ENCODE assay signal across 30 cellular contexts in the genomic region with DNA sequence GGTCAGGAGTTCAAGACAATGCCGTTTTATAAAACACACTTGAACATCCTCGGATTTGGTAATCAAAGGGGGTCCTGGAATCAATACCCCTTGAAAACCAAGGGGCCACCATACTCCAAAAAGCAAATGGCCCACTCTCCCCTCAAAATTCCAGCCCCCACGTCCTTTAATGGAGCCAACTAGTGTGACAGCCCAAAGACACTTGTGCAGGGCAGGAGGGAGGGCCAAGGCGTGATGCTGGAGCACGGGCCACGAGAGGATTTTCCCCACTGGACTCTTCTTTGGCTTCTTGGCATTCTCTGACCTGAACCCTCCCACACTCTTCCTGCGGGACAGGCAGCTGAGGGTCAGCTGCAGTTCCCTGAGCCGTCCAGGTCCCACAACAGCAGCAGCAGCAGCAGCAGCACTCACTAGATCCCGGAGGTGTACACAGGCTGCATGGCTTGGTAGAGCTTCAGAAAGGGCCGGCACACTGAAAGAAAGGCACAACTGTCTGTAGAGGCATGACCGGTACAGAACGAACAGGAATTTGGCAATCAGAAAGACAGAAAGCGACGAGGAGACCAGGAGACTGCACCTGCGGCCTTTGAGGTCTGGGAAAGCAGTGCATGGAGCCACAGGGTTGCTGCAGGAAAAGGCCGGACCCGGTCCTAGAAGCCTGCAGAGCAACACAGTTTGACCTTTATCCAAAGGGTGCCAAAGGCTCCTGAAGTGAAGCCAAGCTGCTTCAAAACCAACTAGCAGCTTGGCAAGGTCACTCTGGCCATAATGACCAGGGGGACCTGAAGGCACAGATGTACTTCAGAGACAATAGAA.
"Had no signal": no experiment of that assay in that cellular context is flagged by ENCODE, and none has a peak within 500 bp of the region (broad histone marks: within the 10 kb centered on the region; RNA-seq: fewer than 3 reads in every experiment).

No MANE protein-coding gene starts in this region.

- H3K27ac ChIP-seq: brain microvascular endothelial cell, epithelial cell of prostate, esophagus squamous epithelium, heart right ventricle, left lung, thoracic aorta, uterus, VCaP had no signal

- H3K27ac Mint-ChIP-seq: activated T-cell treated with anti-CD3 and anti-CD28 coated beads, Interleukin-2, amount 50 U/mL, for 24 hours; activated T-helper 17 cell treated with anti-CD3 and anti-CD28 coated beads, Interleukin-2, amount 50 U/mL, for 72 hours; naive thymus-derived CD4-positive, alpha-beta T cell; stimulated activated effector memory CD8-positive, alpha-beta T cell treated with anti-CD3 and anti-CD28 coated beads, Interleukin-12 subunit alpha, Interleukin-12 subunit beta, amount 100 ng/mL, for 72 hours; stimulated activated naive CD8-positive, alpha-beta T cell treated with anti-CD3 and anti-CD28 coated beads, Interleukin-15, Interleukin-2, amounts not matched to agents 100 ng/mL and 50 ng/mL, for 24 hours had no signal

- H3K9me3 Mint-ChIP-seq: activated T-cell treated with anti-CD3 and anti-CD28 coated beads, Interleukin-2, amount 50 U/mL, for 24 hours; activated T-helper 17 cell treated with anti-CD3 and anti-CD28 coated beads, Interleukin-2, amount 50 U/mL, for 72 hours; neural crest cell; stimulated activated effector memory CD8-positive, alpha-beta T cell treated with anti-CD3 and anti-CD28 coated beads, Interleukin-12 subunit alpha, Interleukin-12 subunit beta, amount 100 ng/mL, for 72 hours; stimulated activated naive CD8-positive, alpha-beta T cell treated with anti-CD3 and anti-CD28 coated beads, Interleukin-15, Interleukin-2, amounts not matched to agents 100 ng/mL and 50 ng/mL, for 24 hours had no signal

- H3K4me1 Mint-ChIP-seq: activated T-helper 17 cell treated with anti-CD3 and anti-CD28 coated beads, Interleukin-2, amount 50 U/mL, for 72 hours; naive thymus-derived CD4-positive, alpha-beta T cell; stimulated activated effector memory CD8-positive, alpha-beta T cell treated with anti-CD3 and anti-CD28 coated beads, Interleukin-12 subunit alpha, Interleukin-12 subunit beta, amount 100 ng/mL, for 72 hours had no signal

- H3K4me3 Mint-ChIP-seq: activated T-cell treated with anti-CD3 and anti-CD28 coated beads, Interleukin-2, amount 50 U/mL, for 24 hours; activated T-helper 17 cell treated with anti-CD3 and anti-CD28 coated beads, Interleukin-2, amount 50 U/mL, for 72 hours; naive thymus-derived CD4-positive, alpha-beta T cell; neural crest cell; stimulated activated effector memory CD8-positive, alpha-beta T cell treated with anti-CD3 and anti-CD28 coated beads, Interleukin-12 subunit alpha, Interleukin-12 subunit beta, amount 100 ng/mL, for 72 hours; stimulated activated naive CD8-positive, alpha-beta T cell treated with anti-CD3 and anti-CD28 coated beads, Interleukin-15, Interleukin-2, amounts not matched to agents 100 ng/mL and 50 ng/mL, for 24 hours had no signal

- H3K4me3 ChIP-seq: esophagus squamous epithelium, heart right ventricle, left lung, thoracic aorta, uterus had no signal

- H3K4me1 ChIP-seq: left lung, uterus had no signal

- ATAC-seq: activated T-helper 17 cell treated with anti-CD3 and anti-CD28 coated beads, Interleukin-2, amount 50 U/mL, for 72 hours; left lung; naive thymus-derived CD4-positive, alpha-beta T cell; stimulated activated effector memory CD8-positive, alpha-beta T cell treated with anti-CD3 and anti-CD28 coated beads, Interleukin-12 subunit alpha, Interleukin-12 subunit beta, amount 100 ng/mL, for 72 hours had no signal

- H3K36me3 Mint-ChIP-seq: naive thymus-derived CD4-positive, alpha-beta T cell; stimulated activated effector memory CD8-positive, alpha-beta T cell treated with anti-CD3 and anti-CD28 coated beads, Interleukin-12 subunit alpha, Interleukin-12 subunit beta, amount 100 ng/mL, for 72 hours had no signal

- H3K36me3 ChIP-seq: uterus had no signal

- H3K27me3 ChIP-seq: brain microvascular endothelial cell, esophagus squamous epithelium, heart right ventricle, left lung, uterus had no signal

- FAIRE-seq: astrocyte, endometrium had no signal

- DNase-seq: activated CD4-positive, alpha-beta T cell treated with anti-CD3 and anti-CD28 coated beads for 48 hours; activated CD4-positive, alpha-beta T cell treated with anti-CD3 and anti-CD28 coated beads, Interleukin-2, amount 50 U/mL, for 48 hours; activated CD8-positive, alpha-beta memory T cell treated with anti-CD3 and anti-CD28 coated beads, Interleukin-2, amount 50 U/mL, for 4 hours; activated gamma-delta T cell treated with Interleukin-2 at 50 U/mL for 16 hours; activated naive CD4-positive, alpha-beta T cell treated with anti-CD3 and anti-CD28 coated beads, Interleukin-2, amount 50 U/mL, for 16 hours; activated T-cell treated with anti-CD3 and anti-CD28 coated beads, Interleukin-2, amount 50 U/mL, for 24 hours; amniotic stem cell; brain microvascular endothelial cell; caudate nucleus; dermis blood vessel endothelial cell; effector CD4-positive, alpha-beta T cell; esophagus squamous epithelium; foreskin melanocyte; heart right ventricle; kidney glomerular epithelial cell; left lung; midbrain; naive thymus-derived CD4-positive, alpha-beta T cell; stimulated activated CD4-positive, alpha-beta T cell treated with anti-CD3 and anti-CD28 coated beads, Interleukin-4, amount 100 ng/mL, for 1 hour; trophoblast cell had no signal

- H3K27me3 Mint-ChIP-seq: activated T-cell treated with anti-CD3 and anti-CD28 coated beads, Interleukin-2, amount 50 U/mL, for 24 hours; activated T-helper 17 cell treated with anti-CD3 and anti-CD28 coated beads, Interleukin-2, amount 50 U/mL, for 72 hours; naive thymus-derived CD4-positive, alpha-beta T cell; stimulated activated naive CD8-positive, alpha-beta T cell treated with anti-CD3 and anti-CD28 coated beads, Interleukin-15, Interleukin-2, amounts not matched to agents 100 ng/mL and 50 ng/mL, for 24 hours had no signal

- H3K9me3 ChIP-seq: esophagus squamous epithelium, heart right ventricle, left lung, thoracic aorta, uterus had no signal
